20 cellular contexts compared by ENCODE assay signal in the genomic region with DNA sequence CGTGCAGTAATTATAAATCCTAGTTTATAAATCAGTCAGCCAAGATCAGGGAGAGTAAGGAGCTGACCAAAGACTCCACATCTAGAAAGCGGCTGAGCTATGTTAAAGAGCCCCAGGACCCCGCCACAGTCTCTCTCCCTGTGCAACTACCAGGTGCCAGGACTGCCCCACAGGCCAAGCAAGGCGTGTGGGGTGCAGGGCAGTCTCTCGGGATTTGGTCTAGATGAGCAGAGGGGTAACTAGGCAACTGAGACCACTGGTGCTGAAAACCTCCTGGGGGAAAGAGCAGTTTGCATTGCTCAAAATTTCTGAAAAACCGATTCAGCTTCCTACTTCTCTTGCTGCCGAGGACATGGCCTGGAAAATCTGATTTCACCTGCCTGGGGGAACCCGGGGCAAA. TPM values are rescaled to one million over a fixed set of nuclear protein-coding genes. Genes with fewer than 3 reads are reported as not detected.
A peak's percentile ranks its signal among the peaks of the same experiment; 100 is the strongest.
DNase-seq lines count a peak whose midpoint lies in the region; ATAC-seq, FAIRE-seq and TF ChIP-seq lines count a peak whose summit lies in the region.
"Had no signal": no experiment of that assay in that cellular context is flagged by ENCODE, and none has a peak within 500 bp of the region (broad histone marks: within the 10 kb centered on the region; RNA-seq: fewer than 3 reads in every experiment).

No MANE protein-coding gene starts in this region.

- H3K36me3 ChIP-seq in OCI-LY7 (ENCODE audit: insufficient read depth, low read length) (no peaks in the 10 kb centered on the region), endothelial cell of umbilical vein (ENCODE audit: control insufficient read depth in 2 of 2, extremely low read depth in 1 of 2, insufficient read depth in 2 of 2, low read length in 2 of 2) (peaks cover 0 to 6% of the 10 kb centered on the region in 2 experiments)

- POLR2A ChIA-PET in OCI-LY7 (lab: Charles Lee): interaction anchor here (2.1 kb wide), 1 partner anchor 16 kb away, joined by 15 read pairs; no protein-coding TSS in a partner anchor
- POLR2A ChIA-PET in endothelial cell of umbilical vein (lab: Charles Lee): no interaction called here

- DNase-seq in activated T-cell treated with anti-CD3 and anti-CD28 coated beads, Interleukin-2, amount 50 U/mL, for 72 hours: no peak
- no peak for DNase-seq in activated T-cell treated with anti-CD3 and anti-CD28 coated beads, Interleukin-2, amount 50 U/mL, for 24 hours
- peak; percentile 78 for DNase-seq in OCI-LY7 (ENCODE audit: low spot score)
- no peak for DNase-seq in endothelial cell of umbilical vein (ENCODE audit: low read depth, low spot score)
- DNase-seq in NCI-H1694 treated with DMSO at 0.1 percent for 48 hours (lab: John Stamatoyannopoulos, UW): no peak
- DNase-seq in effector memory CD8-positive, alpha-beta T cell: no peak
- DNase-seq in NCI-H82 treated with DMSO at 0.1 percent for 48 hours (lab: John Stamatoyannopoulos, UW; ENCODE audit: unreplicated experiment): no peak
- DNase-seq: activated CD4-positive, alpha-beta memory T cell treated with anti-CD3 and anti-CD28 coated beads, Interleukin-2, amount 10 ng/mL, durations not matched to agents 7 days and 5 days; activated T-cell treated with anti-CD3 and anti-CD28 coated beads, Interleukin-2, amount 50 U/mL, for 1 hour; DMS53; foreskin melanocyte; kidney glomerular epithelial cell; NCI-H1930; NCI-H446; posterior cingulate gyrus had no signal

- H3K79me2 ChIP-seq in OCI-LY7 (ENCODE audit: insufficient read depth, low read depth, low read length) (peaks cover 51% of the 10 kb centered on the region; the same call in 1 of the 2 replicates), endothelial cell of umbilical vein (ENCODE audit: control insufficient read depth, insufficient read depth, low read length) (peaks cover 67% of the 10 kb centered on the region)

- H2AFZ ChIP-seq in OCI-LY7 (ENCODE audit: low read length) (no peak overlapping the region), endothelial cell of umbilical vein (ENCODE audit: low read depth, low read length) (no peak overlapping the region)

- no peak overlapping the region for H3K27ac Mint-ChIP-seq in activated T-cell treated with anti-CD3 and anti-CD28 coated beads, Interleukin-2, amount 50 U/mL, for 72 hours
- H3K27ac Mint-ChIP-seq in activated T-cell treated with anti-CD3 and anti-CD28 coated beads, Interleukin-2, amount 50 U/mL, for 24 hours: no peak overlapping the region
- peak overlapping the region; percentile 77 for H3K27ac Mint-ChIP-seq in stimulated activated memory B cell treated with anti-CD40 and anti-IgM and Interleukin-4, amounts not matched to agents 10 μg/mL and 1 μg/mL and 100 μg/mL, for 72 hours
- no peak overlapping the region for H3K27ac Mint-ChIP-seq in effector memory CD8-positive, alpha-beta T cell
- H3K27ac Mint-ChIP-seq: activated CD4-positive, alpha-beta memory T cell treated with anti-CD3 and anti-CD28 coated beads, Interleukin-2, amount 10 ng/mL, durations not matched to agents 7 days and 5 days; CD14-positive monocyte had no signal

- ATAC-seq in activated T-cell treated with anti-CD3 and anti-CD28 coated beads, Interleukin-2, amount 50 U/mL, for 72 hours (replicated peaks in 1 of 2): no peak
- ATAC-seq in stimulated activated memory B cell treated with anti-CD40 and anti-IgM and Interleukin-4, amounts not matched to agents 10 μg/mL and 1 μg/mL and 100 μg/mL, for 72 hours: peak; percentile 74
- ATAC-seq in effector memory CD8-positive, alpha-beta T cell (replicated peaks): no peak
- ATAC-seq: Right ventricle myocardium inferior had no signal

- no peaks in the 10 kb centered on the region for H3K9me3 ChIP-seq in OCI-LY7 (ENCODE audit: low read length)
- H3K9me3 ChIP-seq in endothelial cell of umbilical vein (replicated peaks; ENCODE audit: control insufficient read depth, insufficient read depth, low read length): no peaks in the 10 kb centered on the region

- peak overlapping the region; percentile 86 for H3K4me2 ChIP-seq in OCI-LY7 (ENCODE audit: low read length)
- peak overlapping the region; percentile 51 for H3K4me2 ChIP-seq in endothelial cell of umbilical vein (ENCODE audit: insufficient read depth, low read length)

- peaks cover 49% of the 10 kb centered on the region for H3K4me1 Mint-ChIP-seq in activated T-cell treated with anti-CD3 and anti-CD28 coated beads, Interleukin-2, amount 50 U/mL, for 72 hours (ENCODE audit: low read depth)
- peaks cover 56% of the 10 kb centered on the region for H3K4me1 Mint-ChIP-seq in activated T-cell treated with anti-CD3 and anti-CD28 coated beads, Interleukin-2, amount 50 U/mL, for 24 hours (ENCODE audit: low read depth)
- peaks cover 84% of the 10 kb centered on the region for H3K4me1 Mint-ChIP-seq in stimulated activated memory B cell treated with anti-CD40 and anti-IgM and Interleukin-4, amounts not matched to agents 10 μg/mL and 1 μg/mL and 100 μg/mL, for 72 hours
- peaks cover 0 to 2% of the 10 kb centered on the region in 2 donors for H3K4me1 Mint-ChIP-seq in effector memory CD8-positive, alpha-beta T cell (ENCODE audit: low read depth in 2 of 2)
- H3K4me1 Mint-ChIP-seq: CD14-positive monocyte had no signal

- H3K4me1 ChIP-seq in OCI-LY7 (ENCODE audit: insufficient read depth, low read length, poor library complexity, severe bottlenecking) (peaks cover 67% of the 10 kb centered on the region), endothelial cell of umbilical vein (ENCODE audit: control insufficient read depth, extremely low read depth, insufficient read depth, low read length) (peaks cover 30% of the 10 kb centered on the region)

- intact Hi-C loops in OCI-LY7 (cut with micrococcal nuclease; ENCODE audit: unreplicated experiment): no loop called here
- intact Hi-C loops in endothelial cell of umbilical vein (cut with micrococcal nuclease): no loop called here

- no peaks in the 10 kb centered on the region for H3K36me3 Mint-ChIP-seq in activated T-cell treated with anti-CD3 and anti-CD28 coated beads, Interleukin-2, amount 50 U/mL, for 72 hours (ENCODE audit: insufficient read depth in 2 of 2)
- no peaks in the 10 kb centered on the region for H3K36me3 Mint-ChIP-seq in activated T-cell treated with anti-CD3 and anti-CD28 coated beads, Interleukin-2, amount 50 U/mL, for 24 hours (ENCODE audit: low read depth)
- H3K36me3 Mint-ChIP-seq in stimulated activated memory B cell treated with anti-CD40 and anti-IgM and Interleukin-4, amounts not matched to agents 10 μg/mL and 1 μg/mL and 100 μg/mL, for 72 hours: no peaks in the 10 kb centered on the region
- H3K36me3 Mint-ChIP-seq in effector memory CD8-positive, alpha-beta T cell (ENCODE audit: insufficient read depth): peaks cover 6% of the 10 kb centered on the region
- H3K36me3 Mint-ChIP-seq: CD14-positive monocyte had no signal

- H3K9me3 Mint-ChIP-seq in activated T-cell treated with anti-CD3 and anti-CD28 coated beads, Interleukin-2, amount 50 U/mL, for 72 hours: no peaks in the 10 kb centered on the region
- no peaks in the 10 kb centered on the region for H3K9me3 Mint-ChIP-seq in activated T-cell treated with anti-CD3 and anti-CD28 coated beads, Interleukin-2, amount 50 U/mL, for 24 hours
- no peaks in the 10 kb centered on the region for H3K9me3 Mint-ChIP-seq in stimulated activated memory B cell treated with anti-CD40 and anti-IgM and Interleukin-4, amounts not matched to agents 10 μg/mL and 1 μg/mL and 100 μg/mL, for 72 hours
- no peaks in the 10 kb centered on the region for H3K9me3 Mint-ChIP-seq in effector memory CD8-positive, alpha-beta T cell
- H3K9me3 Mint-ChIP-seq: activated CD4-positive, alpha-beta memory T cell treated with anti-CD3 and anti-CD28 coated beads, Interleukin-2, amount 10 ng/mL, durations not matched to agents 7 days and 5 days; CD14-positive monocyte; nephron had no signal

- H3K4me3 ChIP-seq in OCI-LY7 (ENCODE audit: low read depth, low read length, poor library complexity, severe bottlenecking): peak overlapping the region; percentile 50
- no peak overlapping the region for H3K4me3 ChIP-seq in endothelial cell of umbilical vein (replicated peaks in 1 of 3; ENCODE audit: insufficient read depth in 1 of 3, low read depth in 1 of 3, low read length in 3 of 3)

- peaks cover 5% of the 10 kb centered on the region for H3K27me3 Mint-ChIP-seq in activated T-cell treated with anti-CD3 and anti-CD28 coated beads, Interleukin-2, amount 50 U/mL, for 72 hours (ENCODE audit: low read depth)
- H3K27me3 Mint-ChIP-seq in activated T-cell treated with anti-CD3 and anti-CD28 coated beads, Interleukin-2, amount 50 U/mL, for 24 hours: no peaks in the 10 kb centered on the region
- no peaks in the 10 kb centered on the region for H3K27me3 Mint-ChIP-seq in stimulated activated memory B cell treated with anti-CD40 and anti-IgM and Interleukin-4, amounts not matched to agents 10 μg/mL and 1 μg/mL and 100 μg/mL, for 72 hours
- H3K27me3 Mint-ChIP-seq in effector memory CD8-positive, alpha-beta T cell: peaks cover 23 to 77% of the 10 kb centered on the region in 2 donors

- CTCF ChIA-PET in OCI-LY7 (lab: Charles Lee; ENCODE audit: unreplicated experiment) (interaction anchor here (0.9 to 2.3 kb wide), 2 partner anchors 17 to 19 kb away, joined by 3 to 15 read pairs; no protein-coding TSS in a partner anchor), endothelial cell of umbilical vein (lab: Charles Lee) (interaction anchor here (1.3 to 3.3 kb wide), 10 partner anchors 11 to 388 kb away, joined by 3 to 22 read pairs (median 5); a partner anchor contains a TSS)

- H3K4me3 Mint-ChIP-seq in activated T-cell treated with anti-CD3 and anti-CD28 coated beads, Interleukin-2, amount 50 U/mL, for 72 hours: peak overlapping the region; percentile 81 to 86
- H3K4me3 Mint-ChIP-seq in activated T-cell treated with anti-CD3 and anti-CD28 coated beads, Interleukin-2, amount 50 U/mL, for 24 hours: no peak overlapping the region
- H3K4me3 Mint-ChIP-seq in stimulated activated memory B cell treated with anti-CD40 and anti-IgM and Interleukin-4, amounts not matched to agents 10 μg/mL and 1 μg/mL and 100 μg/mL, for 72 hours: peak overlapping the region; percentile 57
- H3K4me3 Mint-ChIP-seq in effector memory CD8-positive, alpha-beta T cell: no peak overlapping the region
- H3K4me3 Mint-ChIP-seq: activated CD4-positive, alpha-beta memory T cell treated with anti-CD3 and anti-CD28 coated beads, Interleukin-2, amount 10 ng/mL, durations not matched to agents 7 days and 5 days; CD14-positive monocyte; nephron had no signal

- H3K27me3 ChIP-seq in endothelial cell of umbilical vein (ENCODE audit: control insufficient read depth in 2 of 2, insufficient read depth in 2 of 2, low read length in 2 of 2): no peaks in the 10 kb centered on the region

- H4K20me1 ChIP-seq in OCI-LY7 (ENCODE audit: insufficient read depth, low read length): peaks cover 16% of the 10 kb centered on the region; the same call in 1 of the 2 replicates
- peaks cover 3% of the 10 kb centered on the region for H4K20me1 ChIP-seq in endothelial cell of umbilical vein (replicated peaks; ENCODE audit: control insufficient read depth, extremely low read depth, insufficient read depth, low read length)

- no peak overlapping the region for H3K9ac ChIP-seq in endothelial cell of umbilical vein (replicated peaks; ENCODE audit: extremely low read depth, insufficient read depth, low read length)

- TF ChIP-seq POLR2A in endothelial cell of umbilical vein (IDR thresholded peaks at IDR 0.05; ENCODE audit: low read depth, low read length): no peak

- no peaks in the 10 kb centered on the region for H3K9me2 ChIP-seq in OCI-LY7 (ENCODE audit: insufficient read depth, low read length)

- H3K9me1 ChIP-seq in endothelial cell of umbilical vein (replicated peaks; ENCODE audit: control insufficient read depth, extremely low read depth, insufficient read depth, low read length): no peaks in the 10 kb centered on the region

- no peak for FAIRE-seq in endothelial cell of umbilical vein (lab: Jason Lieb, UNC)
- FAIRE-seq: A204.1 had no signal

- H3K27ac ChIP-seq in OCI-LY7 (ENCODE audit: low read depth, low read length, poor library complexity, severe bottlenecking): peak overlapping the region; percentile 28
- peak overlapping the region; percentile 71 for H3K27ac ChIP-seq in endothelial cell of umbilical vein (ENCODE audit: insufficient read depth, low read depth, low read length)

- BruUV-seq in OCI-LY7 (replicated peaks; lab: Mats Ljungman, UMichigan): no TSS peak
- no TSS peak for BruUV-seq in endothelial cell of umbilical vein (replicated peaks; lab: Mats Ljungman, UMichigan)

- dilution Hi-C loops in endothelial cell of umbilical vein (cut with MboI; ENCODE audit: extremely low pct_ligation_motif_present, low sequenced_read_pairs): no loop called here

- no peak for TF ChIP-seq CTCF in OCI-LY7 (conservative IDR thresholded peaks at IDR 0.05; ENCODE audit: low read length)
- TF ChIP-seq CTCF in endothelial cell of umbilical vein (IDR thresholded peaks at IDR 0.05; ENCODE audit: extremely low read depth in 1 of 2, insufficient read depth in 1 of 2, low read depth in 1 of 2, low read length in 2 of 2): no peak

RNA-seq across cellular contexts. Expression of a gene that starts 10.4 kb away (rescaled TPM):
- 1 to 10 TPM; 4.3 to 4.6 TPM for total RNA-seq in activated T-cell treated with anti-CD3 and anti-CD28 coated beads, Interleukin-2, amount 50 U/mL, for 72 hours
- total RNA-seq in OCI-LY7 (2014; rRNA removed; shearing (Covaris generic)): 1.4 and 1.8 TPM in 2 replicates
- 3.7 and 4.3 TPM in 2 replicates for total RNA-seq in OCI-LY7 (2022)
- total RNA-seq in endothelial cell of umbilical vein: 31.6 and 47.1 TPM in 2 replicates
- polyA plus RNA-seq in endothelial cell of umbilical vein: 33.2 and 53.9 TPM in 2 replicates
- polyA plus RNA-seq in endothelial cell of umbilical vein (2011; cell fraction: cytosol; rRNA removed): 13.6 and 20.4 TPM in 2 replicates
- 10.5 and 10.8 TPM in 2 replicates for polyA plus RNA-seq in endothelial cell of umbilical vein (2011; cell fraction: nucleus; rRNA removed)
- polyA plus RNA-seq in endothelial cell of umbilical vein (2012): 18.8 and 25.3 TPM in 2 replicates
- polyA minus RNA-seq in endothelial cell of umbilical vein: 20.7 and 21.9 TPM in 2 replicates
- polyA minus RNA-seq in endothelial cell of umbilical vein (2011; cell fraction: cytosol; rRNA and poly(A)+ RNA removed): 8.5 TPM
- polyA minus RNA-seq in endothelial cell of umbilical vein (2011; cell fraction: nucleus; rRNA and poly(A)+ RNA removed): 5.9 and 6.2 TPM in 2 replicates

Comparison
In these comparisons a context has a peak if more than half of its experiments do, and no peak if none do; other contexts are left out.
1. H3K4me3 Mint-ChIP-seq: peak in activated T-cell treated with anti-CD3 and anti-CD28 coated beads, Interleukin-2, amount 50 U/mL, for 72 hours (2 of 2) and stimulated activated memory B cell treated with anti-CD40 and anti-IgM and Interleukin-4, amounts not matched to agents 10 μg/mL and 1 μg/mL and 100 μg/mL, for 72 hours (single experiment); none in activated T-cell treated with anti-CD3 and anti-CD28 coated beads, Interleukin-2, amount 50 U/mL, for 24 hours (single experiment) and effector memory CD8-positive, alpha-beta T cell (0 of 2).